1 cellular context compared by ENCODE assay signal in genomic region chr1:247334378-247335133, GRCh38.
TF ChIP-seq lines count a peak whose summit lies in the region.

No MANE protein-coding gene starts in this region.

TF ChIP-seq in HepG2, 621 proteins besides CTCF, POLR2A, EP300 and RAD21:
- TF ChIP-seq MNT (IDR thresholded peaks at IDR 0.05) (no peak), ZNF552 (CRISPR knock-in tag; IDR thresholded peaks at IDR 0.05; ENCODE audit: borderline replicate concordance) (no peak), ZNF503 (CRISPR knock-in tag; IDR thresholded peaks at IDR 0.05) (no peak), SNAPC2 (CRISPR knock-in tag; IDR thresholded peaks at IDR 0.05) (no peak), MZF1 (CRISPR knock-in tag; IDR thresholded peaks at IDR 0.05; ENCODE audit: borderline replicate concordance) (no peak), KLF6 (CRISPR knock-in tag; IDR thresholded peaks at IDR 0.05) (no peak), TGIF2 (CRISPR knock-in tag; IDR thresholded peaks at IDR 0.05) (no peak), RBM22 (optimal IDR thresholded peaks at IDR 0.05; ENCODE audit: low read length) (peak; percentile 24), EEA1 (CRISPR knock-in tag; IDR thresholded peaks at IDR 0.05; ENCODE audit: borderline replicate concordance) (no peak), PHB2 (IDR thresholded peaks at IDR 0.05; ENCODE audit: partially characterized antibody) (no peak), POLR2AphosphoS5 (IDR thresholded peaks at IDR 0.05; ENCODE audit: low read depth, low read length) (0 out of 2 replicates have a peak, but pooled peaks have one; percentile 18)
- TF ChIP-seq, protein P1, sequence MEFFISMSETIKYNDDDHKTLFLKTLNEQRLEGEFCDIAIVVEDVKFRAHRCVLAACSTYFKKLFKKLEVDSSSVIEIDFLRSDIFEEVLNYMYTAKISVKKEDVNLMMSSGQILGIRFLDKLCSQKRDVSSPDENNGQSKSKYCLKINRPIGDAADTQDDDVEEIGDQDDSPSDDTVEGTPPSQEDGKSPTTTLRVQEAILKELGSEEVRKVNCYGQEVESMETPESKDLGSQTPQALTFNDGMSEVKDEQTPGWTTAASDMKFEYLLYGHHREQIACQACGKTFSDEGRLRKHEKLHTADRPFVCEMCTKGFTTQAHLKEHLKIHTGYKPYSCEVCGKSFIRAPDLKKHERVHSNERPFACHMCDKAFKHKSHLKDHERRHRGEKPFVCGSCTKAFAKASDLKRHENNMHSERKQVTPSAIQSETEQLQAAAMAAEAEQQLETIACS (CRISPR knock-in tag; IDR thresholded peaks at IDR 0.05): no peak
